Comparison of ENCODE assay signal across 11 cellular contexts in genomic region chr2:36562973-36563532, GRCh38. TPM values are rescaled to one million over a fixed set of nuclear protein-coding genes. Genes with fewer than 3 reads are reported as not detected.
DNase-seq lines count a peak whose midpoint lies in the region; ATAC-seq and TF ChIP-seq lines count a peak whose summit lies in the region.
"Had no signal": no experiment of that assay in that cellular context is flagged by ENCODE, and none has a peak within 500 bp of the region (broad histone marks: within the 10 kb centered on the region; RNA-seq: fewer than 3 reads in every experiment).

No MANE protein-coding gene starts in this region.

- no peaks in the 10 kb centered on the region for H3K27me3 ChIP-seq in brain microvascular endothelial cell (replicated peaks)
- H3K27me3 ChIP-seq in CD8-positive, alpha-beta T cell (ENCODE audit: insufficient read depth, low read length), result no peaks in the 10 kb centered on the region

- H3K27me3 Mint-ChIP-seq in CD8-positive, alpha-beta T cell (ENCODE audit: low read depth), result no peaks in the 10 kb centered on the region

- H3K9me3 Mint-ChIP-seq in CD8-positive, alpha-beta T cell, result no peaks in the 10 kb centered on the region

- H3K4me1 Mint-ChIP-seq in CD8-positive, alpha-beta T cell (ENCODE audit: low read depth), result no peaks in the 10 kb centered on the region

- peak overlapping the region; percentile 96 for H3K27ac ChIP-seq in brain microvascular endothelial cell
- H3K27ac ChIP-seq in CD8-positive, alpha-beta T cell (ENCODE audit: low read depth, low read length), result no peak overlapping the region

- H3K36me3 ChIP-seq in brain microvascular endothelial cell (replicated peaks), result no peaks in the 10 kb centered on the region
- peaks cover 6% of the 10 kb centered on the region for H3K36me3 ChIP-seq in CD8-positive, alpha-beta T cell (ENCODE audit: insufficient read depth, low read length)

- CTCF ChIA-PET in CD8-positive, alpha-beta T cell (lab: Charles Lee), result no interaction called here

- peaks cover 78% of the 10 kb centered on the region for H3K36me3 Mint-ChIP-seq in CD8-positive, alpha-beta T cell

- in situ Hi-C loops in brain microvascular endothelial cell (cut with HindIII; ENCODE audit: low pct_ligation_motif_present, low sequenced_read_pairs), result no loop called here

- ATAC-seq in left lobe of liver, result peak; percentile 51
- ATAC-seq in CD8-positive, alpha-beta T cell, result no peak

- peak; percentile 52 for DNase-seq in A172 (ENCODE audit: low spot score)
- DNase-seq in LHCN-M2 (ENCODE audit: low read depth), result peak; percentile 60
- no peak for DNase-seq in brain microvascular endothelial cell
- no peak for DNase-seq in left lobe of liver (ENCODE audit: low spot score)
- DNase-seq in CD8-positive, alpha-beta T cell, result no peak
- no peak for DNase-seq in NCI-H1092 (lab: John Stamatoyannopoulos, UW)
- no peak for DNase-seq in glomerular visceral epithelial cell (ENCODE audit: extremely low spot score)
- no peak for DNase-seq in SW480 (ENCODE audit: low spot score)
- DNase-seq: activated CD8-positive, alpha-beta memory T cell treated with anti-CD3 and anti-CD28 coated beads for 24 hours; central memory CD4-positive, alpha-beta T cell; stimulated activated CD4-positive, alpha-beta T cell treated with anti-CD3 and anti-CD28 coated beads, Interleukin-15, amount 100 ng/mL, for 24 hours had no signal

- no peak overlapping the region for H3K27ac Mint-ChIP-seq in CD8-positive, alpha-beta T cell

- no peaks in the 10 kb centered on the region for H3K4me1 ChIP-seq in CD8-positive, alpha-beta T cell (ENCODE audit: insufficient read depth, low read length)

- H3K4me3 ChIP-seq in brain microvascular endothelial cell (ENCODE audit: low read depth, low read length), result no peak overlapping the region
- H3K4me3 ChIP-seq in CD8-positive, alpha-beta T cell (ENCODE audit: low read depth, low read length), result no peak overlapping the region

- intact Hi-C loops in CD8-positive, alpha-beta T cell (cut with DNase I, micrococcal nuclease), result no loop called here

- no peak for TF ChIP-seq CTCF in brain microvascular endothelial cell (IDR thresholded peaks at IDR 0.05; ENCODE audit: low read depth, low read length, missing control alignments)
- no peak for TF ChIP-seq CTCF in CD8-positive, alpha-beta T cell (IDR thresholded peaks at IDR 0.05)

- POLR2A ChIA-PET in CD8-positive, alpha-beta T cell (lab: Charles Lee), result no interaction called here

- no peak overlapping the region for H3K4me3 Mint-ChIP-seq in CD8-positive, alpha-beta T cell

- H3K9me3 ChIP-seq in CD8-positive, alpha-beta T cell (ENCODE audit: low read length), result no peaks in the 10 kb centered on the region

RNA-seq across cellular contexts. Expression of gene FEZ2, which starts 34.9 kb away (rescaled TPM):
- 190 and 290 TPM in 2 replicates for total RNA-seq in A172 (2014; rRNA removed; shearing (Covaris generic))
- total RNA-seq in LHCN-M2 (2014; rRNA removed) (104 and 126 TPM in 2 replicates), left lobe of liver (12.5 TPM)
- 94.8 TPM for polyA plus RNA-seq in LHCN-M2 (2012)
- total RNA-seq in CD8-positive, alpha-beta T cell, result 1 to 10 TPM; 5.9 to 7.2 TPM

Comparison
In these comparisons a context has a peak if more than half of its experiments do, and no peak if none do; other contexts are left out.
1. DNase-seq: peak in A172 (single experiment) and LHCN-M2 (single experiment); none in brain microvascular endothelial cell (single experiment), left lobe of liver (single experiment), CD8-positive, alpha-beta T cell (0 of 7), NCI-H1092 (single experiment), glomerular visceral epithelial cell (single experiment) and SW480 (single experiment).